8 cellular contexts compared by ENCODE assay signal in the genomic region with DNA sequence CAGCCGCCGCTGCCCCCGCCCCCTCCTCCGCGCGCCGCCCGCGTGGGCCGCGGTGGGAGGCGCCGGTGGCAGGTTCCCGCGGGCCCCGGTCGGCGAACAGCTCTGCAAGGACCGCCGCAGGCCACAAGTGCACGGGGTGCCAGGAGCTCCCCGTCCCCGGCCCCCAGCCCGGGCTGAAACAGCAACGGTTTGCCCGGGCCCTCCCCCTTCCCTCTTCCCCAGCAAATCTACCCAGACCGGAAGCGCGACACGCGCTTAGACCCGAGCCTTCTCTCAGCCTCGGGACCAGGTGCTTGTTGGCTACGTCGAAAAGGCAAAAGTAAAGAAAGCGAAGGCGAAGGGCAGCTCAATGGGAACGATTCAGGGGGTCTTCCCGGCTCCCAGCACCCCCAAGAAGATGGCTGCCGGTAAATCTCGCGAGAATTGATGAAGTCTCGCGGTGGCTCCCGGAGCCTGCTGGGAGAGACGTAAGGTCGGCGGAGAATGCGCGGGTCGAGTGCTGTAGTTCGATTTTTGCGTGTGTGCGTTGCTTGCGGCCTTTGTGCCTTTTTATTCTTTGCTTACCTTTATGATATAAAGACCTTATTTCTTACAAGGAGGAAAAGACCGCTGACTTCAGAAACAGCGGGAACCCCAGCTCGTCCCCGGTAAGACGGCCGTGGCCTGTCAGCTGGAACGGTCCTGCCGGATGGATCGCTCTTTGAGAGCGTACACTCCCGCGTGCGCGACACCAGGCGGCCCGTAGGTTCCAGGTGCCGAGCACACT. TPM values are rescaled to one million over a fixed set of nuclear protein-coding genes. Genes with fewer than 3 reads are reported as not detected.
DNase-seq lines count a peak whose midpoint lies in the region; TF ChIP-seq lines count a peak whose summit lies in the region.

A gene with protein sequence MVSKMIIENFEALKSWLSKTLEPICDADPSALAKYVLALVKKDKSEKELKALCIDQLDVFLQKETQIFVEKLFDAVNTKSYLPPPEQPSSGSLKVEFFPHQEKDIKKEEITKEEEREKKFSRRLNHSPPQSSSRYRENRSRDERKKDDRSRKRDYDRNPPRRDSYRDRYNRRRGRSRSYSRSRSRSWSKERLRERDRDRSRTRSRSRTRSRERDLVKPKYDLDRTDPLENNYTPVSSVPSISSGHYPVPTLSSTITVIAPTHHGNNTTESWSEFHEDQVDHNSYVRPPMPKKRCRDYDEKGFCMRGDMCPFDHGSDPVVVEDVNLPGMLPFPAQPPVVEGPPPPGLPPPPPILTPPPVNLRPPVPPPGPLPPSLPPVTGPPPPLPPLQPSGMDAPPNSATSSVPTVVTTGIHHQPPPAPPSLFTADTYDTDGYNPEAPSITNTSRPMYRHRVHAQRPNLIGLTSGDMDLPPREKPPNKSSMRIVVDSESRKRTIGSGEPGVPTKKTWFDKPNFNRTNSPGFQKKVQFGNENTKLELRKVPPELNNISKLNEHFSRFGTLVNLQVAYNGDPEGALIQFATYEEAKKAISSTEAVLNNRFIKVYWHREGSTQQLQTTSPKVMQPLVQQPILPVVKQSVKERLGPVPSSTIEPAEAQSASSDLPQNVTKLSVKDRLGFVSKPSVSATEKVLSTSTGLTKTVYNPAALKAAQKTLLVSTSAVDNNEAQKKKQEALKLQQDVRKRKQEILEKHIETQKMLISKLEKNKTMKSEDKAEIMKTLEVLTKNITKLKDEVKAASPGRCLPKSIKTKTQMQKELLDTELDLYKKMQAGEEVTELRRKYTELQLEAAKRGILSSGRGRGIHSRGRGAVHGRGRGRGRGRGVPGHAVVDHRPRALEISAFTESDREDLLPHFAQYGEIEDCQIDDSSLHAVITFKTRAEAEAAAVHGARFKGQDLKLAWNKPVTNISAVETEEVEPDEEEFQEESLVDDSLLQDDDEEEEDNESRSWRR (minus strand): TSS at position 425 of the 766 bp plus-strand sequence. CDS start 481 bp downstream, outside the sequence.

- peak within 1 kb of the TSS; percentile 97 for H3K27ac Mint-ChIP-seq in activated naive CD4-positive, alpha-beta T cell treated with anti-CD3 and anti-CD28 coated beads for 36 hours

- H3K4me3 ChIP-seq in suprapubic skin = peak within 1 kb of the TSS; percentile 99

- under 1% methylated on average over 47 of the region's 72 CpGs for WGBS in suprapubic skin

- peak in 1 of 2 donors; percentile 44 for TF ChIP-seq POLR2A in suprapubic skin (IDR thresholded peaks at IDR 0.05)

- POLR2A ChIA-PET in HEK293T (lab: Yijun Ruan, JAX) = interaction anchor here (0.5 to 3.2 kb wide), 29 partner anchors 8 to 908 kb away, joined by 3 to 26 read pairs (median 3); a partner anchor contains a TSS

- peaks cover 41% of the 10 kb centered on the region for H3K4me1 Mint-ChIP-seq in activated naive CD4-positive, alpha-beta T cell treated with anti-CD3 and anti-CD28 coated beads for 36 hours (ENCODE audit: low read depth)

- no peaks in the 10 kb centered on the region for H3K36me3 ChIP-seq in suprapubic skin

- H3K9me3 ChIP-seq in suprapubic skin = no peaks in the 10 kb centered on the region

- peaks cover 17% of the 10 kb centered on the region for H3K36me3 Mint-ChIP-seq in activated naive CD4-positive, alpha-beta T cell treated with anti-CD3 and anti-CD28 coated beads for 36 hours (ENCODE audit: low read depth)

- DNase-seq in GF-D8 (lab: John Stamatoyannopoulos, UW) = peak; percentile 86
- peak; percentile 99 for DNase-seq in HEK293T (ENCODE audit: extremely low spot score)
- DNase-seq in MV-4-11 (lab: John Stamatoyannopoulos, UW) = peak; percentile 89
- DNase-seq in SK-N-DZ (ENCODE audit: low spot score) = peak; percentile 97
- DNase-seq in activated naive CD4-positive, alpha-beta T cell treated with anti-CD3 and anti-CD28 coated beads for 36 hours = peak; percentile 96
- peak; percentile 89 for DNase-seq in germinal center (ENCODE audit: low spot score)
- peak in 55 of 56 donors; percentile 39 to 92 (median 81) for DNase-seq in nucleus accumbens (lab: John Stamatoyannopoulos, UW)
- peak; percentile 95 to 96 for DNase-seq in suprapubic skin (ENCODE audit: low spot score in 2 of 2)

- peaks cover 59% of the 10 kb centered on the region for H3K4me1 ChIP-seq in suprapubic skin

- H3K27me3 ChIP-seq in suprapubic skin = no peaks in the 10 kb centered on the region

- peak within 1 kb of the TSS; percentile 99 for H3K27ac ChIP-seq in suprapubic skin

- CTCF ChIA-PET in HEK293T (lab: Yijun Ruan, JAX) = interaction anchor here (0.6 to 1.9 kb wide), 3 partner anchors 15 to 72 kb away, joined by 3 to 11 read pairs (median 5); no protein-coding TSS in a partner anchor
- CTCF ChIA-PET in activated naive CD4-positive, alpha-beta T cell treated with anti-CD3 and anti-CD28 coated beads for 36 hours (lab: Charles Lee) = interaction anchor here (0.6 to 1.8 kb wide), 5 partner anchors 8 to 137 kb away, joined by 3 to 8 read pairs (median 6); a partner anchor contains a TSS

- peak within 1 kb of the TSS; percentile 91 for H3K4me3 Mint-ChIP-seq in activated naive CD4-positive, alpha-beta T cell treated with anti-CD3 and anti-CD28 coated beads for 36 hours

- intact Hi-C loops in activated naive CD4-positive, alpha-beta T cell treated with anti-CD3 and anti-CD28 coated beads for 36 hours (cut with micrococcal nuclease) = loop anchor here (1.0 to 5.0 kb wide), 5 partner anchors 45 to 747 kb away; a partner anchor contains a TSS

- H3K9me3 Mint-ChIP-seq in activated naive CD4-positive, alpha-beta T cell treated with anti-CD3 and anti-CD28 coated beads for 36 hours = no peaks in the 10 kb centered on the region

- TF ChIP-seq CTCF in suprapubic skin (IDR thresholded peaks at IDR 0.05) = no peak

- TF ChIP-seq EP300 in suprapubic skin (IDR thresholded peaks at IDR 0.05) = no peak

- no peaks in the 10 kb centered on the region for H3K27me3 Mint-ChIP-seq in activated naive CD4-positive, alpha-beta T cell treated with anti-CD3 and anti-CD28 coated beads for 36 hours (ENCODE audit: low read depth)

TF ChIP-seq in HEK293T, 16 proteins besides CTCF, POLR2A, EP300 and RAD21:
- peak; percentile 57 for TF ChIP-seq ELF4 (IDR thresholded peaks at IDR 0.05)
- peak; percentile 81; the same call in 1 of the 2 replicates for TF ChIP-seq SP1 (IDR thresholded peaks at IDR 0.05)
- no peak for TF ChIP-seq SUZ12 (IDR thresholded peaks at IDR 0.05)
- 0 out of 2 replicates have a peak, but pooled peaks have one; percentile 6 for TF ChIP-seq FOXM1 (IDR thresholded peaks at IDR 0.05; ENCODE audit: borderline replicate concordance)
- peak; percentile 83 for TF ChIP-seq LEF1 (IDR thresholded peaks at IDR 0.05; ENCODE audit: borderline replicate concordance)
- TF ChIP-seq, protein P1, sequence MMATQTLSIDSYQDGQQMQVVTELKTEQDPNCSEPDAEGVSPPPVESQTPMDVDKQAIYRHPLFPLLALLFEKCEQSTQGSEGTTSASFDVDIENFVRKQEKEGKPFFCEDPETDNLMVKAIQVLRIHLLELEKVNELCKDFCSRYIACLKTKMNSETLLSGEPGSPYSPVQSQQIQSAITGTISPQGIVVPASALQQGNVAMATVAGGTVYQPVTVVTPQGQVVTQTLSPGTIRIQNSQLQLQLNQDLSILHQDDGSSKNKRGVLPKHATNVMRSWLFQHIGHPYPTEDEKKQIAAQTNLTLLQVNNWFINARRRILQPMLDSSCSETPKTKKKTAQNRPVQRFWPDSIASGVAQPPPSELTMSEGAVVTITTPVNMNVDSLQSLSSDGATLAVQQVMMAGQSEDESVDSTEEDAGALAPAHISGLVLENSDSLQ (IDR thresholded peaks at IDR 0.05) = peak; percentile 53; the same call in 1 of the 2 replicates
- TF ChIP-seq L3MBTL2 (conservative IDR thresholded peaks at IDR 0.05) = peak; percentile 99
- TF ChIP-seq ARNT (IDR thresholded peaks at IDR 0.05) = 0 out of 2 replicates have a peak, but pooled peaks have one; percentile 24
- no peak for TF ChIP-seq ZNF384 (IDR thresholded peaks at IDR 0.05)
- no peak for TF ChIP-seq HDGF (IDR thresholded peaks at IDR 0.05; ENCODE audit: borderline replicate concordance)
- TF ChIP-seq TARDBP (IDR thresholded peaks at IDR 0.05) = no peak
- peak; percentile 64; the same call in 1 of the 2 replicates for TF ChIP-seq NFRKB (IDR thresholded peaks at IDR 0.05)
- TF ChIP-seq CTBP1 (IDR thresholded peaks at IDR 0.05; ENCODE audit: borderline replicate concordance) = no peak
- no peak for TF ChIP-seq FOXA1 (IDR thresholded peaks at IDR 0.05)
- no peak for TF ChIP-seq BHLHE40 (IDR thresholded peaks at IDR 0.05; ENCODE audit: borderline replicate concordance)
- TF ChIP-seq FOXK2 (IDR thresholded peaks at IDR 0.05) = no peak

RNA-seq across cellular contexts. Expression of the gene that starts here (rescaled TPM):
- polyA plus RNA-seq in SK-N-DZ (2014; cell fraction: cytosol; rRNA removed) = 40.1 and 52.0 TPM in 2 replicates
- polyA plus RNA-seq in SK-N-DZ (2014; cell fraction: nucleus; rRNA removed) = 96.3 and 128 TPM in 2 replicates
- total RNA-seq in activated naive CD4-positive, alpha-beta T cell treated with anti-CD3 and anti-CD28 coated beads for 36 hours = 10 to 100 TPM; 44.4 to 44.7 TPM
- 10 to 100 TPM; 23.4 to 78.5 (median 34.2) TPM for total RNA-seq in suprapubic skin

Comparison
In these comparisons a context has a peak if more than half of its experiments do, and no peak if none do; other contexts are left out.
1. Peak in every context shown above with its lines: DNase-seq, H3K4me3 ChIP-seq and H3K27ac ChIP-seq.